13 cellular contexts compared by ENCODE assay signal in genomic region chr3:170997966-170998913, GRCh38. TPM values are rescaled to one million over a fixed set of nuclear protein-coding genes. Genes with fewer than 3 reads are reported as not detected.
DNase-seq lines count a peak whose midpoint lies in the region; ATAC-seq, FAIRE-seq and TF ChIP-seq lines count a peak whose summit lies in the region.
"Had no signal": no experiment of that assay in that cellular context is flagged by ENCODE, and none has a peak within 500 bp of the region (broad histone marks: within the 10 kb centered on the region; RNA-seq: fewer than 3 reads in every experiment).

No MANE protein-coding gene starts in this region.

- WGBS in IMR-90 (ENCODE audit: extremely low coverage in 2 of 2, insufficient read length in 1 of 2), 2 experiments = 60% methylated on average over 2 of the region's 5 CpGs; no CpG with 5 or more reads in 1 of the 2 experiments
- 31% methylated on average over 5 of the region's 5 CpGs for WGBS in HepG2 (ENCODE audit: low lambda C conversion rate)

- H3K18ac ChIP-seq in IMR-90 (ENCODE audit: low read depth, low read length) = peak overlapping the region; percentile 98

- H3K4me1 ChIP-seq in IMR-90 (ENCODE audit: control insufficient read depth, insufficient read depth, low read length) = peaks cover 13% of the 10 kb centered on the region
- peaks cover 33 to 58% of the 10 kb centered on the region in 2 donors for H3K4me1 ChIP-seq in duodenal mucosa (ENCODE audit: control insufficient read depth in 1 of 2, insufficient read depth in 2 of 2, low read length in 2 of 2)
- peaks cover 81% of the 10 kb centered on the region for H3K4me1 ChIP-seq in HepG2 (ENCODE audit: insufficient read depth, low read length)

- H3K23ac ChIP-seq in IMR-90 (ENCODE audit: low read depth, low read length) = peak overlapping the region; percentile 8; the same call in 1 of the 2 replicates

- peak overlapping the region; percentile 64; the same call in 1 of the 2 replicates for H2BK120ac ChIP-seq in IMR-90 (ENCODE audit: low read depth, low read length)

- no peak overlapping the region for H3K56ac ChIP-seq in IMR-90 (ENCODE audit: extremely low read depth, insufficient read depth, low read length)

- H3K36me3 ChIP-seq in IMR-90 (ENCODE audit: control insufficient read depth, insufficient read depth, low read length) (no peaks in the 10 kb centered on the region), duodenal mucosa (ENCODE audit: control insufficient read depth in 1 of 2, insufficient read depth in 2 of 2, low read length in 2 of 2) (no peaks in the 10 kb centered on the region), HepG2 (replicated peaks in 1 of 2; ENCODE audit: control insufficient read depth in 1 of 2, insufficient read depth in 2 of 2, low read length in 2 of 2) (peaks cover 0 to 1% of the 10 kb centered on the region in 2 experiments; a peak in 3 of 5 replicates)
- H3K36me3 ChIP-seq: ascending aorta had no signal

- no peaks in the 10 kb centered on the region for H3K79me1 ChIP-seq in IMR-90 (ENCODE audit: low read depth in 1 of 2, low read length in 2 of 2)

- no peak for TF ChIP-seq RAD21 in IMR-90 (IDR thresholded peaks at IDR 0.05; ENCODE audit: low read length)
- no peak for TF ChIP-seq RAD21 in HepG2 (CRISPR knock-in tag; IDR thresholded peaks at IDR 0.05)

- ATAC-seq in IMR-90 (ENCODE audit: low read depth) = peak; percentile 68
- ATAC-seq in HepG2 = peak; percentile 67
- ATAC-seq: activated T-cell treated with anti-CD3 and anti-CD28 coated beads, Interleukin-2, amount 50 U/mL, for 72 hours had no signal

- peak overlapping the region; percentile 92 for H2AK5ac ChIP-seq in IMR-90 (ENCODE audit: low read depth, low read length)

- peak overlapping the region; percentile 47 for H3K14ac ChIP-seq in IMR-90 (replicated peaks; ENCODE audit: low read depth, low read length)

- peak overlapping the region; percentile 5; the same call in 1 of the 2 replicates for H2BK20ac ChIP-seq in IMR-90 (ENCODE audit: low read depth, low read length)

- H3K9me1 ChIP-seq in IMR-90 (ENCODE audit: insufficient read depth, low read length) = peaks cover 6% of the 10 kb centered on the region

- H4K8ac ChIP-seq in IMR-90 (ENCODE audit: low read depth in 2 of 2, low read length in 2 of 2) = peak overlapping the region; percentile 14 to 64; a peak in 3 of 4 replicates

- no peaks in the 10 kb centered on the region for H3K9me3 ChIP-seq in IMR-90 (ENCODE audit: control insufficient read depth, insufficient read depth, low read length)
- no peaks in the 10 kb centered on the region for H3K9me3 ChIP-seq in duodenal mucosa (ENCODE audit: control insufficient read depth in 1 of 2, low read length in 2 of 2)
- H3K9me3 ChIP-seq in HepG2 (ENCODE audit: low read length) = no peaks in the 10 kb centered on the region
- H3K9me3 ChIP-seq: ascending aorta had no signal

- H3K4me2 ChIP-seq in IMR-90 (ENCODE audit: low read depth, low read length) (peak overlapping the region; percentile 78), HepG2 (ENCODE audit: low read depth, low read length) (peak overlapping the region; percentile 46)

- no peaks in the 10 kb centered on the region for H3K79me2 ChIP-seq in HepG2 (ENCODE audit: insufficient read depth, low read length)

- H2AK9ac ChIP-seq in IMR-90 (replicated peaks; ENCODE audit: low read depth, low read length, poor library complexity) = no peak overlapping the region

- DNase-seq in IMR-90 (peak; percentile 59), HepG2 (ENCODE audit: low spot score) (peak; percentile 91), smooth muscle cell of the brain vasculature (ENCODE audit: low read depth, low spot score) (peak; percentile 33), activated gamma-delta T cell treated with Interleukin-2 at 50 U/mL for 16 hours (no peak), UCSD-AML1 (lab: John Stamatoyannopoulos, UW; ENCODE audit: unreplicated experiment) (no peak), SW 1271 (lab: John Stamatoyannopoulos, UW) (no peak), CD1c-positive myeloid dendritic cell (ENCODE audit: extremely low spot score) (no peak)
- DNase-seq: activated T-cell treated with anti-CD3 and anti-CD28 coated beads, Interleukin-2, amount 50 U/mL, for 72 hours; endodermal cell; Kasumi-1 had no signal

- intact Hi-C loops in IMR-90 (cut with micrococcal nuclease) (no loop called here), HepG2 (cut with micrococcal nuclease; ENCODE audit: unreplicated experiment) (loop anchor here (1.0 kb wide), 1 partner anchor 170 kb away; no protein-coding TSS in a partner anchor)

- peak in 1 of 2 experiments; percentile 88; a peak in 2 of 4 replicates for TF ChIP-seq EP300 in HepG2 (IDR thresholded peaks at IDR 0.05; ENCODE audit: low read depth in 2 of 2, low read length in 2 of 2)
- TF ChIP-seq EP300 in HepG2 (CRISPR knock-in tag; IDR thresholded peaks at IDR 0.05; ENCODE audit: borderline replicate concordance) = peak; percentile 81

- H3K4me3 ChIP-seq in IMR-90 (ENCODE audit: insufficient read depth, low read depth, low read length) (no peak overlapping the region), duodenal mucosa (ENCODE audit: low read depth in 1 of 2, low read length in 2 of 2) (no peak overlapping the region), HepG2 (replicated peaks in 1 of 3; ENCODE audit: insufficient read depth in 1 of 3, low read depth in 2 of 3, low read length in 3 of 3) (no peak overlapping the region)
- H3K4me3 ChIP-seq: ascending aorta had no signal

- H2AFZ ChIP-seq in IMR-90 (replicated peaks; ENCODE audit: low read length, poor library complexity) (no peak overlapping the region), HepG2 (ENCODE audit: low read length) (no peak overlapping the region)

- in situ Hi-C loops in IMR-90 (cut with MboI; ENCODE audit: low sequenced_read_pairs) = no loop called here
- in situ Hi-C loops in HepG2 (cut with HindIII; ENCODE audit: extremely low pct_ligation_motif_present, low pct_unique_long_range_greater_than_20kb) = no loop called here

- H4K20me1 ChIP-seq in IMR-90 (ENCODE audit: insufficient read depth, low read length) (no peaks in the 10 kb centered on the region), HepG2 (ENCODE audit: insufficient read depth, low read length) (no peaks in the 10 kb centered on the region)

- H2BK15ac ChIP-seq in IMR-90 (ENCODE audit: low read depth, low read length) = peak overlapping the region; percentile 16; the same call in 1 of the 3 replicates

- H3K9ac ChIP-seq in IMR-90 (ENCODE audit: low read depth, low read length) = peak overlapping the region; percentile 28; the same call in 1 of the 2 replicates
- no peak overlapping the region for H3K9ac ChIP-seq in duodenal mucosa (ENCODE audit: low read depth in 1 of 2, low read length in 2 of 2)
- peak overlapping the region; percentile 58 for H3K9ac ChIP-seq in HepG2 (ENCODE audit: insufficient read depth, low read depth, low read length)

- H4K91ac ChIP-seq in IMR-90 (ENCODE audit: insufficient read depth, low read depth, low read length) = peak overlapping the region; percentile 13; the same call in 1 of the 2 replicates

- H2BK5ac ChIP-seq in IMR-90 (ENCODE audit: low read depth, low read length, poor library complexity, severe bottlenecking) = peak overlapping the region; percentile 81

- POLR2A ChIA-PET in IMR-90 (lab: Charles Lee; ENCODE audit: unreplicated experiment) = no interaction called here
- POLR2A ChIA-PET in HepG2 (lab: Yijun Ruan, JAX) = interaction anchor here (0.9 to 1.7 kb wide), 8 partner anchors 17 to 57 kb away, joined by 3 to 8 read pairs (median 5); partner anchors contain the start of gene SLC2A2

- CTCF ChIA-PET in IMR-90 (lab: Yijun Ruan, JAX) = interaction anchor here (1.0 to 1.1 kb wide), 2 partner anchors 16 to 47 kb away, joined by 3 read pairs; no protein-coding TSS in a partner anchor
- CTCF ChIA-PET in HepG2 (lab: Yijun Ruan, JAX; ENCODE audit: low intra/inter-chr PET ratio, low total read pairs) = no interaction called here

- peak overlapping the region; percentile 81; the same call in 1 of the 2 replicates for H4K5ac ChIP-seq in IMR-90 (ENCODE audit: low read depth, low read length)

- TF ChIP-seq POLR2A in IMR-90 (IDR thresholded peaks at IDR 0.05; ENCODE audit: low read depth, low read length) = no peak
- no peak for TF ChIP-seq POLR2A in HepG2 (IDR thresholded peaks at IDR 0.05; ENCODE audit: insufficient read depth in 1 of 2, low read depth in 2 of 2, low read length in 2 of 2)

- BruUV-seq in IMR-90 (replicated peaks; lab: Mats Ljungman, UMichigan) (no TSS peak), HepG2 (replicated peaks; lab: Mats Ljungman, UMichigan) (TSS peak; percentile 56)

- H3K27ac ChIP-seq in IMR-90 (ENCODE audit: insufficient read depth, low read length) (peak overlapping the region; percentile 73), duodenal mucosa (ENCODE audit: low read depth, low read length) (peak overlapping the region; percentile 22), HepG2 (ENCODE audit: extremely low read length, insufficient read depth, low read length) (peak overlapping the region; percentile 87)

- H3K27me3 ChIP-seq in IMR-90 (ENCODE audit: control insufficient read depth, insufficient read depth, low read length) (no peaks in the 10 kb centered on the region), duodenal mucosa (ENCODE audit: control insufficient read depth in 1 of 2, insufficient read depth in 2 of 2, low read length in 2 of 2) (no peaks in the 10 kb centered on the region), HepG2 (ENCODE audit: control insufficient read depth in 1 of 2, insufficient read depth in 2 of 2, low read length in 2 of 2) (no peaks in the 10 kb centered on the region)
- H3K27me3 ChIP-seq: ascending aorta had no signal

- dilution Hi-C loops in IMR-90 (cut with HindIII; ENCODE audit: low sequenced_read_pairs, unreplicated experiment) = no loop called here

- peak overlapping the region; percentile 56 for H3K4ac ChIP-seq in IMR-90 (ENCODE audit: low read depth, low read length)

- peak; percentile 89 for FAIRE-seq in HepG2 (lab: Jason Lieb, UNC)

- TF ChIP-seq CTCF in IMR-90 (conservative IDR thresholded peaks at IDR 0.05; ENCODE audit: low read depth, low read length) (no peak), HepG2 (CRISPR knock-in tag; IDR thresholded peaks at IDR 0.05) (no peak)

RNA-seq across cellular contexts. Expression of gene SLC2A2, which starts 28.3 kb away (rescaled TPM):
- total RNA-seq in IMR-90 (2012; rRNA removed) (not detected in 2 replicates), HepG2 (2016; rRNA removed; fragmentation: Illumina TruSeq; extraction: Trizol) (14.5 and 19.5 TPM in 2 replicates)
- polyA plus RNA-seq in IMR-90 (2012; rRNA removed) (not detected in 2 replicates), HepG2 (2011; rRNA removed) (15.5 and 23.2 TPM in 2 replicates)
- polyA plus RNA-seq in IMR-90 (2012; cell fraction: cytosol; rRNA removed) = not detected in 2 replicates
- not detected in 2 replicates for polyA plus RNA-seq in IMR-90 (2012; cell fraction: nucleus; rRNA removed; ENCODE audit: low replicate concordance)
- 1.7 TPM in 2 replicates for total RNA-seq in HepG2 (2016; cell fraction: cytosol; rRNA removed; fragmentation: Illumina TruSeq; extraction: Trizol; ENCODE audit: low read depth)
- total RNA-seq in HepG2 (2016; cell fraction: insoluble cytoplasmic fraction; rRNA removed; fragmentation: Illumina TruSeq; extraction: Trizol) = 15.1 and 18.6 TPM in 2 replicates
- total RNA-seq in HepG2 (2016; cell fraction: membrane; rRNA removed; fragmentation: Illumina TruSeq; extraction: Trizol) = 4.7 and 4.9 TPM in 2 replicates
- total RNA-seq in HepG2 (2016; cell fraction: nucleus; rRNA removed; fragmentation: Illumina TruSeq; extraction: Trizol) = 18.5 TPM in 2 replicates
- 11.5 and 13.8 TPM in 2 replicates for polyA plus RNA-seq in HepG2 (2011; cell fraction: cytosol; rRNA removed)
- 10.7 and 12.3 TPM in 2 replicates for polyA plus RNA-seq in HepG2 (2011; cell fraction: nucleus; rRNA removed)
- 28.7 and 38.8 TPM in 2 replicates for polyA plus RNA-seq in HepG2 (2012)
- 0.72 and 0.91 TPM in 2 replicates for polyA plus RNA-seq in HepG2 (2016; cell fraction: cytosol; fragmentation: Illumina TruSeq; extraction: Trizol; ENCODE audit: low read depth)
- 8.5 and 9.2 TPM in 2 replicates for polyA plus RNA-seq in HepG2 (2016; cell fraction: insoluble cytoplasmic fraction; fragmentation: Illumina TruSeq; extraction: Trizol; ENCODE audit: low read depth)
- polyA plus RNA-seq in HepG2 (2016; cell fraction: membrane; fragmentation: Illumina TruSeq; extraction: Trizol; ENCODE audit: low read depth) = 1.6 and 2.0 TPM in 2 replicates
- 12.0 and 14.2 TPM in 2 replicates for polyA plus RNA-seq in HepG2 (2016; cell fraction: nucleus; fragmentation: Illumina TruSeq; extraction: Trizol; ENCODE audit: insufficient read depth, low read depth)
- polyA minus RNA-seq in HepG2 (2011; rRNA and poly(A)+ RNA removed; ENCODE audit: low replicate concordance) = 121 TPM in 1 of 2 replicates, not detected in the other
- 31.0 and 34.4 TPM in 2 replicates for polyA minus RNA-seq in HepG2 (2011; cell fraction: cytosol; rRNA and poly(A)+ RNA removed)
- 58.9 and 76.6 TPM in 2 replicates for polyA minus RNA-seq in HepG2 (2011; cell fraction: nucleus; rRNA and poly(A)+ RNA removed)
- total RNA-seq: activated T-cell treated with anti-CD3 and anti-CD28 coated beads, Interleukin-2, amount 50 U/mL, for 72 hours; ascending aorta; OCI-LY7 had no signal

Comparison
In these comparisons a context has a peak if more than half of its experiments do, and no peak if none do; other contexts are left out.
1. DNase-seq: peak in IMR-90 (single experiment), HepG2 (single experiment) and smooth muscle cell of the brain vasculature (single experiment); none in activated gamma-delta T cell treated with Interleukin-2 at 50 U/mL for 16 hours (single experiment), UCSD-AML1 (single experiment), SW 1271 (0 of 2) and CD1c-positive myeloid dendritic cell (single experiment).
2. H3K27ac ChIP-seq: peak in every context shown above with its lines; median percentile 87 in HepG2; 73 in IMR-90; 22 in duodenal mucosa.
3. H3K9ac ChIP-seq: peak in IMR-90 (single experiment) and HepG2 (single experiment); none in duodenal mucosa (0 of 2).